In the genomic region with DNA sequence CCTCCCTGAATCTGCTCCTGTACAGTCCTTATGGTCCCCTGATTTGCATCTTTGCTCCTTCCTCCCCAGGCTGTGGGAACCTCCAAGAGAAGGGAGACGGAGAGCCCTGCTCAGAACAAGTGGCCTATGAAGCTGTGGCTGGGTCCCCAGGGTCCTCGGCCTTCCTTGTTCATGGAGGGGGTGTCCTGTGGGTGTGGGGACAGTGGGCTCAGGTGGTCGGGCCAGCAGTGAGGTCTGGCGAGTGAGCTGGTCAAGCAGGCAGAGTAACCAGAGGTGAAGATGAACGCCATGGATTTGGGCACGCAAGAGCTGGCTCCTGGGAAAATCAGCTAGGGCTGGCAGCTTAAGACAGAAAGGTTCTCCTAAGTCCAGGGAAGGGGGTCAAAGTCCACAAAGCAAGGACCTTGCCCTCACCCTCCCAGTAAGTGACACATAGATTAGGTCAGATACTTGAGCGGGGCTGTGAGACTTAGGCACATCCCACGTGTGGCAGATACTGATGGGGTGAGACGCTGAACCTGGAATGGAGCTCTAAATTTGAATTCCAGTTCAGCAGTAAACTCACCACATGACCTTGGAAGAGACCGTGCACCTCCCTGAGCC, we compare ENCODE assay signal across 25 cellular contexts. TPM values are rescaled to one million over a fixed set of nuclear protein-coding genes. Genes with fewer than 3 reads are reported as not detected.
DNase-seq lines count a peak whose midpoint lies in the region; ATAC-seq and TF ChIP-seq lines count a peak whose summit lies in the region.
"Had no signal": no experiment of that assay in that cellular context is flagged by ENCODE, and none has a peak within 500 bp of the region (broad histone marks: within the 10 kb centered on the region; RNA-seq: fewer than 3 reads in every experiment).

No MANE protein-coding gene starts in this region.

- in situ Hi-C loops in gastrocnemius medialis (cut with MboI; ENCODE audit: low sequenced_read_pairs in 4 of 4): no loop called here

- H3K27me3 ChIP-seq in hepatocyte: no peaks in the 10 kb centered on the region
- no peaks in the 10 kb centered on the region for H3K27me3 ChIP-seq in gastrocnemius medialis
- H3K27me3 ChIP-seq: BLaER1 treated with 17β-estradiol and CSF1 and Interleukin-3, amounts not matched to agents 10 nM and 100 nM; SJSA1 had no signal

- H4K20me1 ChIP-seq in hepatocyte (ENCODE audit: insufficient read depth, poor library complexity, severe bottlenecking): no peaks in the 10 kb centered on the region
- H4K20me1 ChIP-seq: BLaER1 treated with 17β-estradiol and CSF1 and Interleukin-3, amounts not matched to agents 10 nM and 100 nM had no signal

- TF ChIP-seq CTCF in hepatocyte (IDR thresholded peaks at IDR 0.05; ENCODE audit: poor library complexity) (no peak), gastrocnemius medialis (IDR thresholded peaks at IDR 0.05 in 4 of 5, conservative IDR thresholded peaks at IDR 0.05 in 1 of 5) (no peak), foreskin fibroblast (IDR thresholded peaks at IDR 0.05; ENCODE audit: low read depth, low read length) (no peak)

- no peak for TF ChIP-seq POLR2A in gastrocnemius medialis (IDR thresholded peaks at IDR 0.05)

- H3K4me1 ChIP-seq in hepatocyte (ENCODE audit: insufficient read depth) (no peaks in the 10 kb centered on the region), gastrocnemius medialis (peaks cover 16 to 36% of the 10 kb centered on the region in 2 donors)
- H3K4me1 ChIP-seq: Caco-2 had no signal

- 83% methylated on average over 10 of the region's 10 CpGs for WGBS in hepatocyte (ENCODE audit: low lambda C conversion rate, missing lambda C conversion rate)

- H3K9me2 ChIP-seq in hepatocyte (replicated peaks; ENCODE audit: insufficient read depth): no peaks in the 10 kb centered on the region

- H2AFZ ChIP-seq in hepatocyte: no peak overlapping the region
- H2AFZ ChIP-seq: GM23338 had no signal

- intact Hi-C loops in Right ventricle myocardium superior (cut with DNase I): no loop called here
- intact Hi-C loops in left ventricle myocardium superior (cut with micrococcal nuclease): no loop called here
- intact Hi-C loops in gastrocnemius medialis (cut with DNase I; ENCODE audit: low total_unique reads): no loop called here

- H3K4me2 ChIP-seq in hepatocyte: no peak overlapping the region
- H3K4me2 ChIP-seq: BLaER1 treated with 17β-estradiol and CSF1 and Interleukin-3, amounts not matched to agents 10 nM and 100 nM; GM23338 had no signal

- H3K27ac ChIP-seq in hepatocyte: no peak overlapping the region
- peak overlapping the region; percentile 73 to 80 (median 76) for H3K27ac ChIP-seq in gastrocnemius medialis
- H3K27ac ChIP-seq: BLaER1 treated with 17β-estradiol and CSF1 and Interleukin-3, amounts not matched to agents 10 nM and 100 nM; SJSA1 had no signal

- H3K9me3 ChIP-seq in hepatocyte (ENCODE audit: low read depth): no peaks in the 10 kb centered on the region
- H3K9me3 ChIP-seq in gastrocnemius medialis: no peaks in the 10 kb centered on the region
- H3K9me3 ChIP-seq: Caco-2 had no signal

- peak; percentile 26 for ATAC-seq in Right ventricle myocardium superior (ENCODE audit: poor library complexity)
- ATAC-seq in left ventricle myocardium superior: no peak
- peak in 1 of 2 donors; percentile 8 for ATAC-seq in gastrocnemius medialis
- ATAC-seq in GM19467 (IDR thresholded peaks at IDR 0.05; ENCODE audit: unreplicated experiment): no peak
- ATAC-seq: GM23338, Panc1 had no signal

- H3K4me3 ChIP-seq in hepatocyte: no peak overlapping the region
- no peak overlapping the region for H3K4me3 ChIP-seq in gastrocnemius medialis
- no peak overlapping the region for H3K4me3 ChIP-seq in foreskin fibroblast (ENCODE audit: low read depth in 1 of 2, low read length in 2 of 2)
- H3K4me3 ChIP-seq: BLaER1 treated with 17β-estradiol and CSF1 and Interleukin-3, amounts not matched to agents 10 nM and 100 nM; GM23338; SJSA1 had no signal

- no peaks in the 10 kb centered on the region for H3K79me2 ChIP-seq in hepatocyte

- H3K36me3 ChIP-seq in hepatocyte (replicated peaks; ENCODE audit: insufficient read depth, low read depth) (no peaks in the 10 kb centered on the region), gastrocnemius medialis (no peaks in the 10 kb centered on the region)
- H3K36me3 ChIP-seq: BLaER1 treated with 17β-estradiol and CSF1 and Interleukin-3, amounts not matched to agents 10 nM and 100 nM; SJSA1 had no signal

- DNase-seq in Right ventricle myocardium superior (no peak), left ventricle myocardium superior (no peak), hepatocyte (ENCODE audit: low spot score) (peak; percentile 45), gastrocnemius medialis (no peak), foreskin fibroblast (no peak), DMS79 (lab: John Stamatoyannopoulos, UW) (no peak)
- DNase-seq: 8988T; Caco-2; CD4-positive, alpha-beta memory T cell; HCEC 1CT; KG1; NCI-H1105; NCI-H146; NCI-H2029; NCI-H2171; NCI-H345; NCI-H524; NCI-H82 had no signal

RNA-seq across cellular contexts. Expression of gene GNLY, which starts 24.8 kb away (rescaled TPM):
- total RNA-seq in Right ventricle myocardium superior (1.7 TPM), left ventricle myocardium superior (2.3 TPM), hepatocyte (not detected in 2 replicates), gastrocnemius medialis (10 to 100 TPM in 2 of 4 donors, 1 to 10 TPM in 2; 3.6 to 36.1 (median 12.0) TPM)
- polyA plus RNA-seq in hepatocyte: 1.0 TPM in 1 of 2 replicates, not detected in the other
- total RNA-seq: Caco-2, G401, GM23338, HT1080, SJSA1 had no signal
- polyA plus RNA-seq: GM23338 had no signal

RNA-seq across cellular contexts. Expression of gene ATOH8, which starts 34.8 kb away (rescaled TPM):
- 25.8 TPM for total RNA-seq in Right ventricle myocardium superior
- 29.6 TPM for total RNA-seq in left ventricle myocardium superior
- total RNA-seq in hepatocyte: 2.0 and 2.9 TPM in 2 replicates
- polyA plus RNA-seq in hepatocyte: 1.3 and 2.1 TPM in 2 replicates
- total RNA-seq in gastrocnemius medialis: 100 to 1,000 TPM; 122 to 266 (median 150) TPM
- total RNA-seq: Caco-2; CD4-positive, alpha-beta memory T cell had no signal
- polyA plus RNA-seq: CD4-positive, alpha-beta memory T cell had no signal

RNA-seq across cellular contexts. Expression of gene SFTPB, which starts 51.0 kb away (rescaled TPM):
- 0.46 TPM for total RNA-seq in Right ventricle myocardium superior
- 0.50 TPM for total RNA-seq in left ventricle myocardium superior
- 13.0 and 27.6 TPM in 2 replicates for total RNA-seq in hepatocyte
- polyA plus RNA-seq in hepatocyte: 1.1 and 3.3 TPM in 2 replicates
- not detected for total RNA-seq in gastrocnemius medialis
- total RNA-seq: Caco-2; CD4-positive, alpha-beta memory T cell; G401; GM23338; HT1080; SJSA1 had no signal
- polyA plus RNA-seq: CD4-positive, alpha-beta memory T cell had no signal
